Comparison of ENCODE assay signal across 13 cellular contexts in the genomic region with DNA sequence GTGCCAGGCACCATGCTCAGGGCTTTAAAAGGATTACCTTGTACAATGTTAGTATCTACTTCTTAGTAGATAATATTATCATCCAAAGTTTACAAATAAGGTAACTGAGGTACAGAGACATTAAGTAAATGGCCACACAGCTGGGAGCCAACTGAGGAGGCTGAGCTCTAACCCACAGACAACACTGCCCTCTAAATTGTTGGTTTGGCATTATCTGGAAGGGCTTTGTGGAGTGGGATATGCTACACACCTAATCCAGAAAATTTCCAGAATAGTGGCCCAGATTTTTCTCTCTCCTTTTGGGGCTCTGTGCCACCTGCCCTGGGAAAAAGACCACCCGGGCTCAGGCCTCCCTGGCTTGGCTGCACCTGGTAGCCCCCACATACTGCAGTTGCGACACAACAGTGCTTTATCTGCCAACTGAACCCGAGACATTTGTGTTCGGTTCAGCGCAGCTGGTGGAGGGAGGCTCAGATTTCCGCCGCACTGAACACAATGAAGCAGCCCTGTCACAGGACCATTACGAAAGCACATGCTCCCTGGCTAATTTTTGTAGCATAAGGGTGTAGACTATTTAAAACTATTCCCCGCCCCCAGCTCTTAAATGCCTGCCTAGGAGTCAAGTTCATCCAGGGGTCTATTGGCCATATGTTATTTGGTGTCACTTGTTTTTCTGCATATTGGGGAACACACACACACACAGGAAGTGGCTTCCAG.
DNase-seq lines count a peak whose midpoint lies in the region; ATAC-seq and TF ChIP-seq lines count a peak whose summit lies in the region.
"Had no signal": no experiment of that assay in that cellular context is flagged by ENCODE, and none has a peak within 500 bp of the region (broad histone marks: within the 10 kb centered on the region; RNA-seq: fewer than 3 reads in every experiment).

No MANE protein-coding gene starts in this region.

- no TSS peak for BruUV-seq in PC-3 (replicated peaks; lab: Mats Ljungman, UMichigan)

- H3K9me2 ChIP-seq in PC-3 (replicated peaks; ENCODE audit: low read length): no peaks in the 10 kb centered on the region

- H3K4me3 Mint-ChIP-seq in progenitor cell of endocrine pancreas (ENCODE audit: low read depth): no peak overlapping the region
- H3K4me3 Mint-ChIP-seq: activated naive CD8-positive, alpha-beta T cell; endodermal cell had no signal

- H3K4me3 ChIP-seq in SJCRH30 (peak overlapping the region; percentile 6; the same call in 1 of the 2 replicates), PC-3 (ENCODE audit: low read length) (no peak overlapping the region)
- H3K4me3 ChIP-seq: spleen had no signal

- peaks cover 32% of the 10 kb centered on the region for H3K4me1 ChIP-seq in SJCRH30
- H3K4me1 ChIP-seq in PC-3 (ENCODE audit: insufficient read depth, low read length): no peaks in the 10 kb centered on the region
- H3K4me1 ChIP-seq: spleen had no signal

- peaks cover 9% of the 10 kb centered on the region for H3K4me1 Mint-ChIP-seq in progenitor cell of endocrine pancreas (ENCODE audit: low read depth)

- H3K9me3 Mint-ChIP-seq in progenitor cell of endocrine pancreas (ENCODE audit: low read depth): no peaks in the 10 kb centered on the region
- H3K9me3 Mint-ChIP-seq: endodermal cell had no signal

- H2AFZ ChIP-seq in PC-3 (ENCODE audit: low read length): no peak overlapping the region

- H4K20me1 ChIP-seq in PC-3 (ENCODE audit: low read length): no peaks in the 10 kb centered on the region

- ATAC-seq in HG03571 (IDR thresholded peaks at IDR 0.05; ENCODE audit: unreplicated experiment): no peak
- ATAC-seq in PC-3: no peak
- ATAC-seq: HepG2 had no signal

- H3K36me3 ChIP-seq in SJCRH30 (no peaks in the 10 kb centered on the region), PC-3 (ENCODE audit: low read depth, low read length) (no peaks in the 10 kb centered on the region)
- H3K36me3 ChIP-seq: spleen had no signal

- POLR2A ChIA-PET in PC-3 (lab: Charles Lee; ENCODE audit: unreplicated experiment): interaction anchor here (0.5 to 0.6 kb wide), 2 partner anchors 48 to 533 kb away, joined by 3 read pairs; no protein-coding TSS in a partner anchor

- H3K79me2 ChIP-seq in PC-3 (ENCODE audit: low read length): no peaks in the 10 kb centered on the region

- H3K27ac Mint-ChIP-seq in progenitor cell of endocrine pancreas: no peak overlapping the region
- H3K27ac Mint-ChIP-seq: activated naive CD8-positive, alpha-beta T cell; endodermal cell had no signal

- intact Hi-C loops in PC-3 (cut with micrococcal nuclease): no loop called here

- H3K27me3 Mint-ChIP-seq in progenitor cell of endocrine pancreas: peaks cover 64% of the 10 kb centered on the region
- H3K27me3 Mint-ChIP-seq: activated naive CD8-positive, alpha-beta T cell had no signal

- TF ChIP-seq CTCF in PC-3 (conservative IDR thresholded peaks at IDR 0.05; ENCODE audit: low read depth, low read length): no peak
- no peak for TF ChIP-seq CTCF in progenitor cell of endocrine pancreas (IDR thresholded peaks at IDR 0.05; ENCODE audit: unreplicated experiment)

- H3K27me3 ChIP-seq in SJCRH30 (no peaks in the 10 kb centered on the region), PC-3 (ENCODE audit: low read length) (peaks cover 8% of the 10 kb centered on the region; the same call in 1 of the 2 replicates)
- H3K27me3 ChIP-seq: spleen had no signal

- peak overlapping the region; percentile 25 for H3K27ac ChIP-seq in SJCRH30
- peak overlapping the region; percentile 9 for H3K27ac ChIP-seq in substantia nigra (ENCODE audit: low read depth, low read length, poor library complexity, severe bottlenecking)
- H3K27ac ChIP-seq in PC-3 (ENCODE audit: low read length): no peak overlapping the region

- DNase-seq in NCI-H345 (lab: John Stamatoyannopoulos, UW) (peak; percentile 51), NCI-H345 treated with DMSO at 0.1 percent for 48 hours (lab: John Stamatoyannopoulos, UW; ENCODE audit: unreplicated experiment) (no peak), SJCRH30 (peak; percentile 90 to 96), kidney glomerular epithelial cell (lab: John Stamatoyannopoulos, UW) (peak; percentile 59), substantia nigra (lab: John Stamatoyannopoulos, UW) (peak in 35 of 49 donors; percentile 2 to 74 (median 24)), PC-3 (no peak), progenitor cell of endocrine pancreas (ENCODE audit: low spot score, unreplicated experiment) (no peak)
- DNase-seq: activated CD4-positive, alpha-beta T cell treated with anti-CD3 and anti-CD28 coated beads for 48 hours; endodermal cell; spleen had no signal

- H3K36me3 Mint-ChIP-seq in progenitor cell of endocrine pancreas (ENCODE audit: insufficient read depth): no peaks in the 10 kb centered on the region
- H3K36me3 Mint-ChIP-seq: activated naive CD8-positive, alpha-beta T cell had no signal

- CTCF ChIA-PET in PC-3 (lab: Charles Lee): no interaction called here

- H3F3A ChIP-seq in PC-3 (ENCODE audit: low read length, unreplicated experiment): no peaks in the 10 kb centered on the region

- H3K9me3 ChIP-seq in SJCRH30 (replicated peaks) (no peaks in the 10 kb centered on the region), PC-3 (ENCODE audit: low read length) (no peaks in the 10 kb centered on the region)
- H3K9me3 ChIP-seq: spleen had no signal

- no peak overlapping the region for H3K4me2 ChIP-seq in PC-3 (ENCODE audit: low read length)

- no peak overlapping the region for H3K9ac ChIP-seq in PC-3 (ENCODE audit: low read length)

Comparison
In these comparisons a context has a peak if more than half of its experiments do, and no peak if none do; other contexts are left out.
1. DNase-seq: peak in NCI-H345 (single experiment), SJCRH30 (2 of 2), kidney glomerular epithelial cell (single experiment) and substantia nigra (35 of 49); none in NCI-H345 treated with DMSO at 0.1 percent for 48 hours (single experiment), PC-3 (single experiment) and progenitor cell of endocrine pancreas (single experiment).